ENCODE assay signal across 1 cellular context in genomic region chr3:104598848-104599501, GRCh38.
TF ChIP-seq lines count a peak whose summit lies in the region.

No MANE protein-coding gene starts in this region.

TF ChIP-seq in HepG2, 621 proteins besides CTCF, POLR2A, EP300 and RAD21 (continued from another document):
- TF ChIP-seq HINFP (CRISPR knock-in tag; IDR thresholded peaks at IDR 0.05; ENCODE audit: low read depth) = no peak
- no peak for TF ChIP-seq EEA1 (CRISPR knock-in tag; IDR thresholded peaks at IDR 0.05; ENCODE audit: borderline replicate concordance)
